13 cellular contexts compared by ENCODE assay signal in the genomic region with DNA sequence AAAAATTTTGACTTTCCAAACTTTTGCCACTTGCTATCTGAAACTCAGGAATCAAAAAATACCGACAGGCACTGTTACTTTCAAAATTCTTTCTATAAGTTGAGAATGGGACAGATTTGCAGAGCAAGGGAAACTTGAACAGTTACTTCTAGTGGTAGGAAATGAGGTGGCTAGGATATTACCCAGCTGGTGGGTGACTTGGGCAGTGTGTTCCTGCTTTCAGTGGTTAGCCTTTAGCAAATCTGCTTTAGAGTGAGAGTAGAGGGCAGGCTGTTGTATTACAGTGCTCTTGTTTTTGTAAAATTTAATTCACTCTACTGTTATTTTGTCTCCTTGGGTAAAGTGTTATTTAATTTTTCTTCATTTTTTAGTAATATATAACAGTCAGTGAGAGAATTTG. TPM values are rescaled to one million over a fixed set of nuclear protein-coding genes. Genes with fewer than 3 reads are reported as not detected.
DNase-seq lines count a peak whose midpoint lies in the region; ATAC-seq and TF ChIP-seq lines count a peak whose summit lies in the region.
"Had no signal": no experiment of that assay in that cellular context is flagged by ENCODE, and none has a peak within 500 bp of the region (broad histone marks: within the 10 kb centered on the region; RNA-seq: fewer than 3 reads in every experiment).

No MANE protein-coding gene starts in this region.

- TF ChIP-seq CTCF in left lung (IDR thresholded peaks at IDR 0.05) (no peak), GM13976 (IDR thresholded peaks at IDR 0.05; ENCODE audit: borderline replicate concordance, control extremely low read depth, extremely low read depth, insufficient read depth, missing control alignments) (no peak)

- peaks cover 0 to 6% of the 10 kb centered on the region in 2 donors for H3K4me1 ChIP-seq in left lung

- H3K27ac ChIP-seq in left lung, result no peak overlapping the region

- H3K36me3 ChIP-seq in left lung, result peaks cover 0 to 91% of the 10 kb centered on the region in 2 donors

- in situ Hi-C loops in GM13976 (cut with MboI; ENCODE audit: low sequenced_read_pairs, unreplicated experiment), result no loop called here

- intact Hi-C loops in left lung (cut with DNase I), result no loop called here

- H3K9me3 ChIP-seq in left lung, result no peaks in the 10 kb centered on the region
- H3K9me3 ChIP-seq: mucosa of descending colon had no signal

- H3K4me3 ChIP-seq in left lung, result no peak overlapping the region
- H3K4me3 ChIP-seq: mucosa of descending colon had no signal

- DNase-seq in left lung, result no peak
- DNase-seq in NCI-H748 (lab: John Stamatoyannopoulos, UW; ENCODE audit: unreplicated experiment), result no peak
- no peak for DNase-seq in activated CD8-positive, alpha-beta memory T cell treated with anti-CD3 and anti-CD28 coated beads, Interleukin-2, amount 50 U/mL, for 48 hours
- no peak for DNase-seq in GM13976 (ENCODE audit: low spot score)
- DNase-seq in ureter (ENCODE audit: low spot score), result no peak
- DNase-seq: activated CD4-positive, alpha-beta memory T cell treated with anti-CD3 and anti-CD28 coated beads for 36 hours; amniotic stem cell; hypothalamus; mucosa of descending colon; NCI-H526 treated with DMSO at 0.1 percent for 48 hours had no signal

- H3K27me3 ChIP-seq in left lung, result no peaks in the 10 kb centered on the region

- ATAC-seq in GM18870 (IDR thresholded peaks at IDR 0.05; ENCODE audit: unreplicated experiment) (peak; percentile 78), GM21723 (IDR thresholded peaks at IDR 0.05; ENCODE audit: unreplicated experiment) (peak; percentile 63), HG03354 (IDR thresholded peaks at IDR 0.05; ENCODE audit: poor library complexity, severe bottlenecking, unreplicated experiment) (peak; percentile 86), left lung (peak; percentile 56)
- ATAC-seq: mucosa of descending colon had no signal

RNA-seq across cellular contexts. Expression of gene ROPN1L, which starts 40.2 kb away (rescaled TPM):
- total RNA-seq in left lung (1 to 10 TPM in 1 of 2 donors, under 1 TPM in 1; 0.50 to 9.5 TPM), ureter (not detected)
- total RNA-seq: activated CD4-positive, alpha-beta memory T cell treated with anti-CD3 and anti-CD28 coated beads for 36 hours; mucosa of descending colon had no signal

RNA-seq across cellular contexts. Expression of gene MARCHF6, which starts 48.0 kb away (rescaled TPM):
- 100 to 1,000 TPM; 123 to 128 TPM for total RNA-seq in left lung
- 151 TPM for total RNA-seq in ureter
